ENCODE assay signal across 8 cellular contexts in the genomic region with DNA sequence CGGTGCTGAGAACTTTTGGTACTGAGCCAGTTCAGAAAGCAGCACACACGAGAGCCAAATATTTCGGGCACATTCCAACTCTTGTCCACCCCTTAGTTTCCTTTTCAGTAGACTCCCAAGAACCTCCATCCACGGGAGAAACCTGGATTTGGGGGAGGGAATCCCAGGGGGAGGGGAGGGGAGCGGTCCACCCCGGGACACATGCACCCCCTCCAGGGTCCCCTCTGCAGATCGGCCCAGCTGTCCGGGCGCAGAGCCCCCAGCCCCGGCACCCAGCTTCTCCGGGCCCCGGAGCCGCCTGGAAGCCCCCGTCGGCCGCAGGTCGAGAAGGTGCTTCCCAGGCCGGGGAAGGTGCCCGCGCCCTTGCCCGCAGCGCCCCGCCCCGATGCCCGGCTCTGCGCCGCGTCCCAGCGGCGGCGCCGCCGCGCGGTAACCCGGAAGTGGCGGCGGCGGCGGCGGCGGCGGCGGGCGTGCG. TPM values are rescaled to one million over a fixed set of nuclear protein-coding genes. Genes with fewer than 3 reads are reported as not detected.
DNase-seq lines count a peak whose midpoint lies in the region; ATAC-seq, FAIRE-seq and TF ChIP-seq lines count a peak whose summit lies in the region.

No MANE protein-coding gene starts in this region.

- H3K79me2 ChIP-seq in PC-3 (ENCODE audit: low read length) (peaks cover 49% of the 10 kb centered on the region), smooth muscle cell (ENCODE audit: low read depth) (peaks cover 8% of the 10 kb centered on the region)

- H3K36me3 ChIP-seq in PC-3 (ENCODE audit: low read depth, low read length), result no peaks in the 10 kb centered on the region
- no peaks in the 10 kb centered on the region for H3K36me3 ChIP-seq in adipocyte (ENCODE audit: control insufficient read depth, insufficient read depth, low read length, severe bottlenecking)
- no peaks in the 10 kb centered on the region for H3K36me3 ChIP-seq in smooth muscle cell (ENCODE audit: low read depth)

- no peaks in the 10 kb centered on the region for H3K27me3 ChIP-seq in PC-3 (ENCODE audit: low read length)
- no peaks in the 10 kb centered on the region for H3K27me3 ChIP-seq in adipocyte (replicated peaks; ENCODE audit: control insufficient read depth, insufficient read depth, low read length)
- H3K27me3 ChIP-seq in smooth muscle cell (ENCODE audit: low read depth), result no peaks in the 10 kb centered on the region

- intact Hi-C loops in PC-3 (cut with micrococcal nuclease), result loop anchor here (5.0 kb wide), 3 partner anchors 32 to 107 kb away; partner anchors contain the start of gene CEMIP

- H3K27ac ChIP-seq in PC-3 (ENCODE audit: low read length), result peak overlapping the region; percentile 64
- H3K27ac ChIP-seq in smooth muscle cell (ENCODE audit: low read depth), result no peak overlapping the region

- ATAC-seq in PC-3, result peak; percentile 18

- no peaks in the 10 kb centered on the region for H3K9me2 ChIP-seq in PC-3 (replicated peaks; ENCODE audit: low read length)

- H3K4me3 ChIP-seq in PC-3 (ENCODE audit: low read length) (peak overlapping the region; percentile 75), adipocyte (ENCODE audit: low read length) (peak overlapping the region; percentile 82), iPS-11a (ENCODE audit: low read depth, low read length) (peak overlapping the region; percentile 37), smooth muscle cell (peak overlapping the region; percentile 81)

- peak overlapping the region; percentile 82 for H3K9ac ChIP-seq in PC-3 (ENCODE audit: low read length)
- H3K9ac ChIP-seq in adipocyte (ENCODE audit: low read length), result peak overlapping the region; percentile 79
- H3K9ac ChIP-seq in smooth muscle cell (ENCODE audit: low read depth), result peak overlapping the region; percentile 63

- H3K4me2 ChIP-seq in PC-3 (ENCODE audit: low read length) (peak overlapping the region; percentile 94), smooth muscle cell (peak overlapping the region; percentile 94)

- H3K9me3 ChIP-seq in PC-3 (ENCODE audit: low read length), result no peaks in the 10 kb centered on the region
- H3K9me3 ChIP-seq in adipocyte (ENCODE audit: control insufficient read depth, low read length), result no peaks in the 10 kb centered on the region
- no peaks in the 10 kb centered on the region for H3K9me3 ChIP-seq in smooth muscle cell (replicated peaks; ENCODE audit: low read depth)

- CTCF ChIA-PET in PC-3 (lab: Charles Lee), result interaction anchor here (0.6 to 1.8 kb wide), 2 partner anchors 82 to 388 kb away, joined by 3 to 4 read pairs; no protein-coding TSS in a partner anchor

- no peak for TF ChIP-seq POLR2A in GM12891 (IDR thresholded peaks at IDR 0.05; ENCODE audit: low read depth, low read length)

- H2AFZ ChIP-seq in PC-3 (ENCODE audit: low read length), result peak overlapping the region; percentile 65
- peak overlapping the region; percentile 89 for H2AFZ ChIP-seq in smooth muscle cell (ENCODE audit: low read depth)

- H3K4me1 Mint-ChIP-seq in HFFc6 (ENCODE audit: low read depth), result peaks cover 41% of the 10 kb centered on the region

- TF ChIP-seq CTCF in HFFc6 (IDR thresholded peaks at IDR 0.05), result no peak
- TF ChIP-seq CTCF in PC-3 (conservative IDR thresholded peaks at IDR 0.05; ENCODE audit: low read depth, low read length), result no peak
- no peak for TF ChIP-seq CTCF in smooth muscle cell (IDR thresholded peaks at IDR 0.05; ENCODE audit: borderline replicate concordance, insufficient read depth, poor library complexity, severe bottlenecking)

- H3F3A ChIP-seq in PC-3 (ENCODE audit: low read length, unreplicated experiment), result no peaks in the 10 kb centered on the region
- H3F3A ChIP-seq in smooth muscle cell (ENCODE audit: low read depth), result no peaks in the 10 kb centered on the region

- peak; percentile 32 for DNase-seq in GM12891 (ENCODE audit: insufficient read length, low spot score)
- DNase-seq in HFFc6, result no peak
- DNase-seq in PC-3, result peak; percentile 32
- DNase-seq in adipocyte (ENCODE audit: low read depth), result peak; percentile 67
- no peak for DNase-seq in smooth muscle cell (lab: John Stamatoyannopoulos, UW; ENCODE audit: unreplicated experiment)
- no peak for DNase-seq in epidermal melanocyte (ENCODE audit: insufficient read length, low spot score)
- no peak for DNase-seq in SIG-M5 (lab: John Stamatoyannopoulos, UW)

- H3K27me3 Mint-ChIP-seq in HFFc6 (ENCODE audit: insufficient read depth), result no peaks in the 10 kb centered on the region

- WGBS in smooth muscle cell (ENCODE audit: low lambda C conversion rate), result 0% methylated on average over 4 of the region's 46 CpGs

- no TSS peak for BruUV-seq in PC-3 (replicated peaks; lab: Mats Ljungman, UMichigan)

- H3K36me3 Mint-ChIP-seq in HFFc6 (ENCODE audit: low read depth), result peaks cover 16% of the 10 kb centered on the region; the same call in 1 of the 2 replicates

- H4K20me1 ChIP-seq in PC-3 (ENCODE audit: low read length) (peaks cover 19% of the 10 kb centered on the region), smooth muscle cell (ENCODE audit: low read depth) (peaks cover 30% of the 10 kb centered on the region)

- H3K4me1 ChIP-seq in PC-3 (ENCODE audit: insufficient read depth, low read length) (peaks cover 62% of the 10 kb centered on the region), adipocyte (ENCODE audit: control insufficient read depth, insufficient read depth, low read length) (peaks cover 30% of the 10 kb centered on the region), smooth muscle cell (ENCODE audit: low read depth) (no peaks in the 10 kb centered on the region)

- H3K4me3 Mint-ChIP-seq in HFFc6, result peak overlapping the region; percentile 89

- H3K27ac Mint-ChIP-seq in HFFc6, result peak overlapping the region; percentile 25

- POLR2A ChIA-PET in PC-3 (lab: Charles Lee; ENCODE audit: unreplicated experiment), result interaction anchor here (0.6 kb wide), 1 partner anchor 160 kb away, joined by 8 read pairs; no protein-coding TSS in a partner anchor

- H3K9me3 Mint-ChIP-seq in HFFc6, result no peaks in the 10 kb centered on the region

- FAIRE-seq in GM12891 (lab: Jason Lieb, UNC), result no peak

TF ChIP-seq in GM12891, 5 proteins besides CTCF, POLR2A, EP300 and RAD21:
- no peak for TF ChIP-seq POLR2AphosphoS5 (IDR thresholded peaks at IDR 0.05; ENCODE audit: low read depth, low read length)
- TF ChIP-seq SPI1 (IDR thresholded peaks at IDR 0.05; ENCODE audit: low read depth, low read length), result no peak
- no peak for TF ChIP-seq TAF1 (IDR thresholded peaks at IDR 0.05; ENCODE audit: low read depth, low read length)
- TF ChIP-seq PAX5 (IDR thresholded peaks at IDR 0.05; ENCODE audit: insufficient read depth, low read length, severe bottlenecking), result no peak
- TF ChIP-seq POU2F2 (IDR thresholded peaks at IDR 0.05; ENCODE audit: low read depth, low read length), result no peak

RNA-seq across cellular contexts. Expression of gene ABHD17C, which starts 0.4 kb away (rescaled TPM):
- 1.4 TPM for polyA plus RNA-seq in GM12891 (2012; ENCODE audit: low read depth, missing spikeins)
- 10 to 100 TPM in 5 of 6 experiments, 1 to 10 TPM in 1; 8.5 to 21.4 (median 15.9) TPM for total RNA-seq in HFFc6 (2021; fragmentation: NEBNext Ultra II Directional; extraction: Animal tissue kit (Norgen Biotek cat#: 25700))
- total RNA-seq in PC-3 (2014; rRNA removed), result 10.3 and 14.2 TPM in 2 replicates
- total RNA-seq in smooth muscle cell, result 3.0 and 3.1 TPM in 2 replicates
- polyA plus RNA-seq in smooth muscle cell, result 4.1 and 6.3 TPM in 2 replicates

Comparison
In these comparisons a context has a peak if more than half of its experiments do, and no peak if none do; other contexts are left out.
1. DNase-seq: peak in GM12891 (single experiment), PC-3 (single experiment) and adipocyte (single experiment); none in HFFc6 (single experiment), smooth muscle cell (single experiment), epidermal melanocyte (single experiment) and SIG-M5 (single experiment).
2. Peak in every context shown above with its lines, with median percentiles within 50 percentile points of each other: H3K4me3 ChIP-seq and H3K9ac ChIP-seq.